Comparison of ENCODE assay signal across 19 cellular contexts in genomic region chr1:173436831-173437428, GRCh38. TPM values are rescaled to one million over a fixed set of nuclear protein-coding genes. Genes with fewer than 3 reads are reported as not detected.
A peak's percentile ranks its signal among the peaks of the same experiment; 100 is the strongest.
DNase-seq lines count a peak whose midpoint lies in the region; ATAC-seq and TF ChIP-seq lines count a peak whose summit lies in the region.
"Had no signal": no experiment of that assay in that cellular context is flagged by ENCODE, and none has a peak within 500 bp of the region (broad histone marks: within the 10 kb centered on the region; RNA-seq: fewer than 3 reads in every experiment).

No MANE protein-coding gene starts in this region.

- H3K4me2 ChIP-seq in neural progenitor cell = no peak overlapping the region
- H3K4me2 ChIP-seq: A549 had no signal

- no peaks in the 10 kb centered on the region for H3K79me2 ChIP-seq in neural progenitor cell (ENCODE audit: low read depth)

- H3K4me1 Mint-ChIP-seq in Caco-2 (ENCODE audit: low read depth, unreplicated experiment) = no peaks in the 10 kb centered on the region
- H3K4me1 Mint-ChIP-seq in T-helper 17 cell = peaks cover 2% of the 10 kb centered on the region
- no peaks in the 10 kb centered on the region for H3K4me1 Mint-ChIP-seq in neural progenitor cell
- H3K4me1 Mint-ChIP-seq: CD4-positive, alpha-beta memory T cell had no signal

- intact Hi-C loops in Caco-2 (cut with micrococcal nuclease; ENCODE audit: unreplicated experiment) = no loop called here
- intact Hi-C loops in left colon (cut with DNase I, micrococcal nuclease) = no loop called here

- H3K36me3 Mint-ChIP-seq in Caco-2 (ENCODE audit: insufficient read depth, unreplicated experiment) = peaks cover 11% of the 10 kb centered on the region
- peaks cover 9% of the 10 kb centered on the region for H3K36me3 Mint-ChIP-seq in T-helper 17 cell (ENCODE audit: low read depth)
- no peaks in the 10 kb centered on the region for H3K36me3 Mint-ChIP-seq in neural progenitor cell

- H3K27me3 ChIP-seq in Caco-2 (replicated peaks; ENCODE audit: control insufficient read depth, insufficient read depth, low read length) (no peaks in the 10 kb centered on the region), neural progenitor cell (no peaks in the 10 kb centered on the region)

- H3K36me3 ChIP-seq in Caco-2 (ENCODE audit: control insufficient read depth, insufficient read depth, low read length) = no peaks in the 10 kb centered on the region
- H3K36me3 ChIP-seq in neural progenitor cell = no peaks in the 10 kb centered on the region

- H3K4me3 Mint-ChIP-seq in Caco-2 (ENCODE audit: unreplicated experiment) (no peak overlapping the region), T-helper 17 cell (no peak overlapping the region), neural progenitor cell (no peak overlapping the region)
- H3K4me3 Mint-ChIP-seq: CD4-positive, alpha-beta memory T cell; H9 had no signal

- TF ChIP-seq CTCF in Caco-2 (IDR thresholded peaks at IDR 0.05; ENCODE audit: insufficient read depth in 1 of 2, low read depth in 1 of 2, low read length in 1 of 2, severe bottlenecking in 1 of 2, unreplicated experiment in 1 of 2) (no peak), neural progenitor cell (IDR thresholded peaks at IDR 0.05) (no peak), coronary artery (IDR thresholded peaks at IDR 0.05) (no peak)

- peaks cover 7% of the 10 kb centered on the region; the same call in 1 of the 2 replicates for H3K4me1 ChIP-seq in Caco-2
- peaks cover 5% of the 10 kb centered on the region for H3K4me1 ChIP-seq in neural progenitor cell
- H3K4me1 ChIP-seq: A549 had no signal

- CTCF ChIA-PET in Caco-2 (lab: Charles Lee) = no interaction called here

- H3K27me3 Mint-ChIP-seq in Caco-2 (ENCODE audit: insufficient read depth, unreplicated experiment) (no peaks in the 10 kb centered on the region), T-helper 17 cell (no peaks in the 10 kb centered on the region), neural progenitor cell (ENCODE audit: insufficient read depth, low read depth) (peaks cover 3% of the 10 kb centered on the region)
- H3K27me3 Mint-ChIP-seq: CD4-positive, alpha-beta memory T cell had no signal

- no peak overlapping the region for H2AFZ ChIP-seq in neural progenitor cell (replicated peaks)
- H2AFZ ChIP-seq: GM23248 had no signal

- DNase-seq in Caco-2 = peak; percentile 55 to 69
- no peak for DNase-seq in T-helper 17 cell
- no peak for DNase-seq in left colon
- DNase-seq in neural progenitor cell (ENCODE audit: low spot score) = no peak
- no peak for DNase-seq in NCI-H510A (lab: John Stamatoyannopoulos, UW)
- DNase-seq in NCI-H226 = no peak
- no peak for DNase-seq in coronary artery (ENCODE audit: low spot score)
- DNase-seq: 8988T; ACHN; AML-193; C1 segment of cervical spinal cord; CD4-positive, alpha-beta memory T cell; COR-L47; DMS153; DND-41; GM23248; H9 had no signal

- H3K9me3 Mint-ChIP-seq in Caco-2 (ENCODE audit: unreplicated experiment) (no peaks in the 10 kb centered on the region), neural progenitor cell (no peaks in the 10 kb centered on the region)
- H3K9me3 Mint-ChIP-seq: CD4-positive, alpha-beta memory T cell; H9 had no signal

- H3F3A ChIP-seq in neural progenitor cell (ENCODE audit: low read depth) = no peaks in the 10 kb centered on the region

- H3K27ac ChIP-seq in neural progenitor cell (no peak overlapping the region), coronary artery (no peak overlapping the region)
- H3K27ac ChIP-seq: A549, GM23248 had no signal

- H3K4me3 ChIP-seq in Caco-2 (ENCODE audit: low read depth, low read length) (no peak overlapping the region), neural progenitor cell (no peak overlapping the region), coronary artery (no peak overlapping the region)
- H3K4me3 ChIP-seq: A549, GM23248 had no signal

- no peaks in the 10 kb centered on the region for H4K20me1 ChIP-seq in neural progenitor cell (ENCODE audit: low read depth)

- POLR2A ChIA-PET in Caco-2 (lab: Charles Lee) = no interaction called here

- H3K9ac ChIP-seq in neural progenitor cell = no peak overlapping the region
- H3K9ac ChIP-seq: GM23248 had no signal

- H3K9me3 ChIP-seq in Caco-2 (no peaks in the 10 kb centered on the region), T-helper 17 cell (ENCODE audit: control insufficient read depth, low read length, poor library complexity, severe bottlenecking) (no peaks in the 10 kb centered on the region), neural progenitor cell (ENCODE audit: low read depth) (no peaks in the 10 kb centered on the region)
- H3K9me3 ChIP-seq: A549 had no signal

- no TSS peak for BruUV-seq in Caco-2 (replicated peaks; lab: Mats Ljungman, UMichigan)

- no peak overlapping the region for H3K27ac Mint-ChIP-seq in Caco-2 (ENCODE audit: unreplicated experiment)
- peak overlapping the region; percentile 51 for H3K27ac Mint-ChIP-seq in T-helper 17 cell
- H3K27ac Mint-ChIP-seq in neural progenitor cell = peak overlapping the region; percentile 53

- no peak for ATAC-seq in T-helper 17 cell
- ATAC-seq in left colon = peak; percentile 78
- ATAC-seq: A549, HCT116 had no signal

RNA-seq across cellular contexts. Expression of gene PRDX6, which starts 40.2 kb away (rescaled TPM):
- total RNA-seq in Caco-2 (2022) (513 and 540 TPM in 2 replicates), T-helper 17 cell (100 to 1,000 TPM in 1 of 2 donors, 10 to 100 TPM in 1; 66.4 to 125 TPM), left colon (100 to 1,000 TPM; 680 to 788 TPM), neural progenitor cell (ENCODE audit: low replicate concordance) (322 and 441 TPM in 2 replicates)

Comparison
In these comparisons a context has a peak if more than half of its experiments do, and no peak if none do; other contexts are left out.
1. DNase-seq: peak in Caco-2 (2 of 2); none in T-helper 17 cell (0 of 3), left colon (0 of 2), neural progenitor cell (single experiment), NCI-H510A (single experiment), NCI-H226 (single experiment) and coronary artery (single experiment).